In the genomic region with DNA sequence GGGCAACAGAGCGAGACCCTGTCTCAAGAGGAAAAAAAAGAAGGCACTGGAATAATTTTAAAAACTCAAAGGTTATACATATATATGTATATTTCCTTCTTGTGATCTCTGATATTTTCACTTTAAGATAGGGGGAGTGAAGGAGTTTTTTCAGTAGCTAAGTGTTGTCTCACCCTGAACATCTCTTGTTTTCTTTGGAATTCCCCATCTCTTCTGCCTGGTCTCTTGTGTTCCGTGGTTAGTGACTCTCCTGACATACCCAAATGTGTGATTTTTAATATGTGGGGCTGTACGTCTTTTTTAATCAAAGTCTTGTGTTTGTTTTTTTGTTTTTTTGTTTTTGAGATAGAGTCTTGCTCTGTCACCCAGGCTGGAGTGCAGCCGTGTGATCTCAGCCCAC, we compare ENCODE assay signal across 25 cellular contexts. TPM values are rescaled to one million over a fixed set of nuclear protein-coding genes. Genes with fewer than 3 reads are reported as not detected.
"Had no signal": no experiment of that assay in that cellular context is flagged by ENCODE, and none has a peak within 500 bp of the region (broad histone marks: within the 10 kb centered on the region; RNA-seq: fewer than 3 reads in every experiment).

No MANE protein-coding gene starts in this region.

- ATAC-seq: activated CD8-positive, alpha-beta T cell treated with anti-CD3 and anti-CD28 coated beads, Interleukin-2, amount 10 ng/mL, durations not matched to agents 7 days and 5 days; activated T-helper 17 cell treated with anti-CD3 and anti-CD28 coated beads, Interleukin-2, amount 50 U/mL, for 72 hours; body of pancreas; heart left ventricle; lower lobe of right lung; T-cell had no signal

- H3K9ac ChIP-seq: neural progenitor cell had no signal

- H3K27me3 ChIP-seq: body of pancreas, heart left ventricle, neural progenitor cell, spleen, testis, uterus had no signal

- H3K27me3 Mint-ChIP-seq: activated CD4-positive, alpha-beta T cell treated with anti-CD3 and anti-CD28 coated beads, Interleukin-2, amount 10 ng/mL, durations not matched to agents 24 days and 14 days; activated T-helper 17 cell treated with anti-CD3 and anti-CD28 coated beads, Interleukin-2, amount 50 U/mL, for 72 hours; dendritic cell treated with granulocyte-macrophage colony-stimulating factor and Interleukin-4, amounts not matched to agents 40 ng/mL and 50 ng/mL, for 4 days; naive B cell; T-cell had no signal

- H3K4me1 ChIP-seq: body of pancreas, testis, uterus had no signal

- H2AFZ ChIP-seq: neural progenitor cell had no signal

- H3K9me3 ChIP-seq: body of pancreas, heart left ventricle, lower lobe of right lung, spleen, testis, uterus had no signal

- H3K27ac ChIP-seq: body of pancreas, heart left ventricle, lower lobe of right lung, spleen, testis, uterus, VCaP had no signal

- H3K36me3 ChIP-seq: heart left ventricle, lower lobe of right lung, neural progenitor cell, uterus had no signal

- H3K4me1 Mint-ChIP-seq: activated T-helper 17 cell treated with anti-CD3 and anti-CD28 coated beads, Interleukin-2, amount 50 U/mL, for 72 hours had no signal

- H3K4me3 Mint-ChIP-seq: activated CD4-positive, alpha-beta T cell treated with anti-CD3 and anti-CD28 coated beads, Interleukin-2, amount 10 ng/mL, durations not matched to agents 24 days and 14 days; activated CD8-positive, alpha-beta T cell treated with anti-CD3 and anti-CD28 coated beads, Interleukin-2, amount 10 ng/mL, durations not matched to agents 7 days and 5 days; activated T-helper 17 cell treated with anti-CD3 and anti-CD28 coated beads, Interleukin-2, amount 50 U/mL, for 72 hours; dendritic cell treated with granulocyte-macrophage colony-stimulating factor and Interleukin-4, amounts not matched to agents 40 ng/mL and 50 ng/mL, for 4 days; neural progenitor cell; T-cell; T-helper 2 cell treated with Interferon-gamma antibody and Interleukin-4, amounts not matched to agents 5 μg/mL and 100 μg/mL, for 36 hours had no signal

- H3K9me3 Mint-ChIP-seq: activated CD4-positive, alpha-beta T cell treated with anti-CD3 and anti-CD28 coated beads, Interleukin-2, amount 10 ng/mL, durations not matched to agents 24 days and 14 days; activated T-helper 17 cell treated with anti-CD3 and anti-CD28 coated beads, Interleukin-2, amount 50 U/mL, for 72 hours; dendritic cell treated with granulocyte-macrophage colony-stimulating factor and Interleukin-4, amounts not matched to agents 40 ng/mL and 50 ng/mL, for 4 days; neural progenitor cell; T-cell; T-helper 2 cell treated with Interferon-gamma antibody and Interleukin-4, amounts not matched to agents 5 μg/mL and 100 μg/mL, for 36 hours had no signal

- H3K4me3 ChIP-seq: body of pancreas, heart left ventricle, lower lobe of right lung, neural progenitor cell, spleen, testis, uterus had no signal

- H3K27ac Mint-ChIP-seq: activated CD8-positive, alpha-beta T cell treated with anti-CD3 and anti-CD28 coated beads, Interleukin-2, amount 10 ng/mL, durations not matched to agents 7 days and 5 days; activated T-helper 17 cell treated with anti-CD3 and anti-CD28 coated beads, Interleukin-2, amount 50 U/mL, for 72 hours; dendritic cell treated with granulocyte-macrophage colony-stimulating factor and Interleukin-4, amounts not matched to agents 40 ng/mL and 50 ng/mL, for 4 days; neural progenitor cell; T-cell; T-helper 2 cell treated with Interferon-gamma antibody and Interleukin-4, amounts not matched to agents 5 μg/mL and 100 μg/mL, for 36 hours had no signal

- DNase-seq: activated CD4-positive, alpha-beta T cell treated with anti-CD3 and anti-CD28 coated beads, Interleukin-2, amount 10 ng/mL, durations not matched to agents 24 days and 14 days; activated CD8-positive, alpha-beta T cell treated with anti-CD3 and anti-CD28 coated beads, Interleukin-2, amount 10 ng/mL, durations not matched to agents 7 days and 5 days; activated naive CD4-positive, alpha-beta T cell treated with Interleukin-2 at 50 U/mL for 16 hours; activated T-cell treated with anti-CD3 and anti-CD28 coated beads, Interleukin-2, amount 50 U/mL, for 1 hour; body of pancreas; effector CD4-positive, alpha-beta T cell; heart left ventricle; lower lobe of right lung; naive B cell; posterior cingulate gyrus; spleen; stimulated activated CD4-positive, alpha-beta T cell treated with anti-CD3 and anti-CD28 coated beads, Interleukin-4, amount 100 ng/mL, for 24 hours; T-cell; testis; trophoblast cell; uterus had no signal

- H3K4me2 ChIP-seq: neural progenitor cell had no signal

RNA-seq across cellular contexts. Expression of gene KCTD4, which starts 15.3 kb away (rescaled TPM):
- total RNA-seq: activated CD4-positive, alpha-beta T cell treated with anti-CD3 and anti-CD28 coated beads, Interleukin-2, amount 10 ng/mL, durations not matched to agents 24 days and 14 days; activated CD8-positive, alpha-beta T cell treated with anti-CD3 and anti-CD28 coated beads, Interleukin-2, amount 10 ng/mL, durations not matched to agents 7 days and 5 days; activated T-helper 17 cell treated with anti-CD3 and anti-CD28 coated beads, Interleukin-2, amount 50 U/mL, for 72 hours; body of pancreas; cardiac septum; chondrocyte; lower lobe of right lung; mesenteric fat pad; omental fat pad; spleen; T-cell; testis; uterus had no signal
